19 cellular contexts compared by ENCODE assay signal in genomic region chr21:46413365-46413696, GRCh38.
"Had no signal": no experiment of that assay in that cellular context is flagged by ENCODE, and none has a peak within 500 bp of the region (broad histone marks: within the 10 kb centered on the region; RNA-seq: fewer than 3 reads in every experiment).

No MANE protein-coding gene starts in this region.

- H3K4me2 ChIP-seq: smooth muscle cell had no signal

- H3K9me3 ChIP-seq: left ventricle myocardium inferior, testis had no signal

- H3K27ac ChIP-seq: left ventricle myocardium inferior, testis, VCaP had no signal

- H3K4me3 ChIP-seq: left ventricle myocardium inferior, smooth muscle cell, testis had no signal

- H3K27me3 ChIP-seq: testis had no signal

- DNase-seq: activated CD4-positive, alpha-beta T cell treated with anti-CD3 and anti-CD28 coated beads, Interleukin-2, amount 50 U/mL, for 1 hour; activated CD4-positive, CD25-positive, alpha-beta regulatory T cell treated with anti-CD3 and anti-CD28 coated beads, Interleukin-2, amount 50 U/mL, for 72 hours; activated CD8-positive, alpha-beta T cell treated with anti-CD3 and anti-CD28 coated beads, Interleukin-2, amount 10 ng/mL, durations not matched to agents 7 days and 5 days; activated gamma-delta T cell treated with Interleukin-2 at 50 U/mL for 16 hours; effector memory CD4-positive, alpha-beta T cell; kidney glomerular epithelial cell; left ventricle myocardium inferior; midbrain; natural killer cell; nucleus accumbens; stimulated activated CD4-positive, alpha-beta T cell treated with anti-CD3 and anti-CD28 coated beads, Interleukin-15, amount 100 ng/mL, for 24 hours; stimulated activated CD4-positive, alpha-beta T cell treated with anti-CD3 and anti-CD28 coated beads, Interleukin-2, amount 100 ng/mL, for 48 hours; stimulated activated CD8-positive, alpha-beta memory T cell treated with anti-CD3 and anti-CD28 coated beads, Interleukin-4, amount 100 ng/mL, for 48 hours; stimulated activated naive B cell treated with anti-CD40 and anti-IgM and Interleukin-4, amounts not matched to agents 10 μg/mL and 1 μg/mL and 100 μg/mL, for 72 hours; T-cell; testis had no signal

- ATAC-seq: activated CD8-positive, alpha-beta T cell treated with anti-CD3 and anti-CD28 coated beads, Interleukin-2, amount 10 ng/mL, durations not matched to agents 7 days and 5 days; natural killer cell; sciatic nerve; stimulated activated naive B cell treated with anti-CD40 and anti-IgM and Interleukin-4, amounts not matched to agents 10 μg/mL and 1 μg/mL and 100 μg/mL, for 72 hours; T-cell had no signal

- H3K4me1 ChIP-seq: left ventricle myocardium inferior, testis had no signal
